ENCODE assay signal across 8 cellular contexts in the genomic region with DNA sequence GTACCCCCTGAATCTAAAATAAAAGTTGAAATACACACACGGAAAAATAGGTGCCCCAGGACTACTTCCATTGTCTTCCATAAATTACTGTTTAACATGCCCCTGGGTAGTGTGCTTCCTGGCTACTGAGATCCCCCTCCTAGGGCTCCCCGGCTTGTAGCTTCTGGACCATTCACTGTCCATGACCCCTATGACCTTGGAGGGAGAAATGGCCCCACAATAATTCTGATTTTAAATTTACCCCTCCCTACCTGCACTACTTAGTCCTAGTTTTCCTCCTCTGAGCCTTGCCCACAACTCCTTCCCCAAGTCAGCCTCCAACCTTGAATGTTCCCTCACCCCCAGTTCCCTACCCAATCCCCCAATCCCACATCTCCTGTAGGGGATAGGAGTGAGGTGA. TPM values are rescaled to one million over a fixed set of nuclear protein-coding genes. Genes with fewer than 3 reads are reported as not detected.
DNase-seq lines count a peak whose midpoint lies in the region; ATAC-seq and TF ChIP-seq lines count a peak whose summit lies in the region.

No MANE protein-coding gene starts in this region.

- no peaks in the 10 kb centered on the region for H3K27me3 Mint-ChIP-seq in CD8-positive, alpha-beta T cell (ENCODE audit: low read depth)

- H3K27ac Mint-ChIP-seq in CD8-positive, alpha-beta T cell, result peak overlapping the region; percentile 88

- CTCF ChIA-PET in CD8-positive, alpha-beta T cell (lab: Charles Lee), result interaction anchor here (0.9 to 9.6 kb wide), 40 partner anchors 12 to 437 kb away, joined by 3 to 237 read pairs (median 8); partner anchors contain the start of genes CASC3, CSF3, MED24 and MSL1
- CTCF ChIA-PET in A673 (lab: Charles Lee), result interaction anchor here (1.1 to 2.0 kb wide), 3 partner anchors 10 to 80 kb away, joined by 4 to 11 read pairs (median 5); partner anchors contain the start of gene MSL1

- peak overlapping the region; percentile 13 for H3K27ac ChIP-seq in CD8-positive, alpha-beta T cell (ENCODE audit: low read depth, low read length)
- H3K27ac ChIP-seq in RWPE2 (ENCODE audit: poor library complexity, severe bottlenecking) (peak overlapping the region; percentile 75), esophagus (ENCODE audit: low read depth in 2 of 2, low read length in 1 of 2) (peak overlapping the region; percentile 89 to 97), prostate gland (peak overlapping the region; percentile 88 to 97), A673 (ENCODE audit: low read depth, low read length, poor library complexity, severe bottlenecking) (no peak overlapping the region)

- ATAC-seq in CD8-positive, alpha-beta T cell, result no peak
- ATAC-seq in RWPE2 (ENCODE audit: low read depth) (no peak), HG02588 (IDR thresholded peaks at IDR 0.05; ENCODE audit: unreplicated experiment) (no peak)

- in situ Hi-C loops in KBM-7 (cut with MboI; ENCODE audit: low pct_unique_long_range_greater_than_20kb, low sequenced_read_pairs), result no loop called here

- H3K9me3 ChIP-seq in CD8-positive, alpha-beta T cell (ENCODE audit: low read length), result no peaks in the 10 kb centered on the region
- H3K9me3 ChIP-seq in RWPE2 (ENCODE audit: severe bottlenecking), result no peaks in the 10 kb centered on the region
- H3K9me3 ChIP-seq in esophagus (ENCODE audit: control insufficient read depth in 2 of 2, insufficient read depth in 1 of 2, low read depth in 1 of 2, low read length in 1 of 2), result no peaks in the 10 kb centered on the region
- H3K9me3 ChIP-seq in prostate gland, result no peaks in the 10 kb centered on the region
- no peaks in the 10 kb centered on the region for H3K9me3 ChIP-seq in A673 (ENCODE audit: low read depth, low read length, poor library complexity, severe bottlenecking)

- no peaks in the 10 kb centered on the region for H3K36me3 Mint-ChIP-seq in CD8-positive, alpha-beta T cell

- peaks cover 68% of the 10 kb centered on the region for H3K4me1 Mint-ChIP-seq in CD8-positive, alpha-beta T cell (ENCODE audit: low read depth)

- DNase-seq in CD8-positive, alpha-beta T cell, result no peak
- no peak for DNase-seq in RWPE2 (ENCODE audit: low spot score)
- DNase-seq in prostate gland (ENCODE audit: low spot score), result no peak
- DNase-seq in KBM-7, result no peak
- DNase-seq in A673 (ENCODE audit: low spot score), result no peak
- no peak for DNase-seq in dedifferentiated amniotic fluid mesenchymal stem cell (ENCODE audit: extremely low spot score)

- BruUV-seq in A673 (replicated peaks; lab: Mats Ljungman, UMichigan), result no TSS peak

- TF ChIP-seq POLR2A in prostate gland (IDR thresholded peaks at IDR 0.05), result no peak

- H3K4me1 ChIP-seq in CD8-positive, alpha-beta T cell (ENCODE audit: insufficient read depth, low read length), result peaks cover 66% of the 10 kb centered on the region
- H3K4me1 ChIP-seq in RWPE2 (ENCODE audit: insufficient read depth, poor library complexity, severe bottlenecking) (peaks cover 46% of the 10 kb centered on the region), esophagus (ENCODE audit: control insufficient read depth in 2 of 2, insufficient read depth in 2 of 2, low read length in 1 of 2) (peaks cover 8 to 15% of the 10 kb centered on the region in 2 donors), prostate gland (replicated peaks) (peaks cover 42% of the 10 kb centered on the region), A673 (ENCODE audit: insufficient read depth, low read length, poor library complexity, severe bottlenecking) (peaks cover 26% of the 10 kb centered on the region)

- WGBS in esophagus, 2 donors, result 6 to 9% methylated on average over 2 of the region's 2 CpGs
- 10% methylated on average over 2 of the region's 2 CpGs for WGBS in prostate gland

- H3K4me3 Mint-ChIP-seq in CD8-positive, alpha-beta T cell, result no peak overlapping the region

- TF ChIP-seq CTCF in CD8-positive, alpha-beta T cell (IDR thresholded peaks at IDR 0.05), result no peak
- TF ChIP-seq CTCF in RWPE2 (IDR thresholded peaks at IDR 0.05; ENCODE audit: poor library complexity, severe bottlenecking) (no peak), prostate gland (IDR thresholded peaks at IDR 0.05) (no peak), A673 (conservative IDR thresholded peaks at IDR 0.05; ENCODE audit: low read depth, low read length) (no peak)

- no peaks in the 10 kb centered on the region for H3K27me3 ChIP-seq in CD8-positive, alpha-beta T cell (ENCODE audit: insufficient read depth, low read length)
- H3K27me3 ChIP-seq in RWPE2 (ENCODE audit: insufficient read depth, poor library complexity, severe bottlenecking) (no peaks in the 10 kb centered on the region), esophagus (ENCODE audit: control insufficient read depth in 1 of 2, insufficient read depth in 2 of 2, low read length in 2 of 2) (no peaks in the 10 kb centered on the region), prostate gland (replicated peaks; ENCODE audit: insufficient read depth) (no peaks in the 10 kb centered on the region), A673 (replicated peaks; ENCODE audit: insufficient read depth, low read depth, low read length, poor library complexity) (no peaks in the 10 kb centered on the region)

- POLR2A ChIA-PET in CD8-positive, alpha-beta T cell (lab: Charles Lee), result interaction anchor here (0.7 to 8.3 kb wide), 16 partner anchors 9 to 107 kb away, joined by 3 to 141 read pairs (median 6); partner anchors contain the start of genes CASC3, MED24, MSL1 and NR1D1
- POLR2A ChIA-PET in A673 (lab: Charles Lee; ENCODE audit: low non-redundant PET), result no interaction called here

- H3K4me3 ChIP-seq in CD8-positive, alpha-beta T cell (ENCODE audit: low read depth, low read length), result no peak overlapping the region
- H3K4me3 ChIP-seq in RWPE2 (ENCODE audit: severe bottlenecking) (no peak overlapping the region), esophagus (ENCODE audit: low read depth in 1 of 2, low read length in 2 of 2) (no peak overlapping the region), prostate gland (no peak overlapping the region), A673 (ENCODE audit: low read depth, low read length, poor library complexity, severe bottlenecking) (no peak overlapping the region)

- no peaks in the 10 kb centered on the region for H3K36me3 ChIP-seq in CD8-positive, alpha-beta T cell (ENCODE audit: insufficient read depth, low read length)
- H3K36me3 ChIP-seq in RWPE2 (ENCODE audit: low read depth), result no peaks in the 10 kb centered on the region
- no peaks in the 10 kb centered on the region for H3K36me3 ChIP-seq in esophagus (ENCODE audit: control insufficient read depth in 2 of 2, insufficient read depth in 2 of 2, low read length in 1 of 2)
- H3K36me3 ChIP-seq in prostate gland, result no peaks in the 10 kb centered on the region
- no peaks in the 10 kb centered on the region for H3K36me3 ChIP-seq in A673 (ENCODE audit: insufficient read depth, low read length, poor library complexity, severe bottlenecking)

- no peaks in the 10 kb centered on the region for H3K9me3 Mint-ChIP-seq in CD8-positive, alpha-beta T cell

- intact Hi-C loops in CD8-positive, alpha-beta T cell (cut with DNase I, micrococcal nuclease), result loop anchor here in 1 of 2 experiments (2.0 kb wide), 1 partner anchor 175 kb away; the partner anchor contains the start of gene CDC6
- intact Hi-C loops in prostate gland (cut with DNase I), result loop anchor here (2.0 to 5.0 kb wide), 2 partner anchors 50 to 57 kb away; partner anchors contain the start of gene THRA
- intact Hi-C loops in A673 (cut with micrococcal nuclease; ENCODE audit: unreplicated experiment), result loop anchor here (5.0 kb wide), 1 partner anchor 180 kb away; no protein-coding TSS in a partner anchor

RNA-seq across cellular contexts. Expression of gene MSL1, which starts 9.6 kb away (rescaled TPM):
- total RNA-seq in CD8-positive, alpha-beta T cell, result 10 to 100 TPM; 43.8 to 46.6 TPM
- polyA plus RNA-seq in esophagus, result 10 to 100 TPM; 42.1 to 59.5 TPM
- total RNA-seq in prostate gland (100 to 1,000 TPM in 1 of 2 donors, 10 to 100 TPM in 1; 77.0 to 112 TPM), A673 (2021) (56.9 and 59.9 TPM in 2 replicates)

RNA-seq across cellular contexts. Expression of gene NR1D1, which starts 11.8 kb away (rescaled TPM):
- 10 to 100 TPM; 24.1 to 25.6 TPM for total RNA-seq in CD8-positive, alpha-beta T cell
- 10 to 100 TPM; 23.6 to 24.6 TPM for polyA plus RNA-seq in esophagus
- total RNA-seq in prostate gland (10 to 100 TPM; 10.7 to 35.2 TPM), A673 (2021) (1.9 and 2.6 TPM in 2 replicates)

RNA-seq across cellular contexts. Expression of gene CASC3, which starts 28.1 kb away (rescaled TPM):
- total RNA-seq in CD8-positive, alpha-beta T cell, result 100 to 1,000 TPM; 187 to 198 TPM
- polyA plus RNA-seq in esophagus, result 10 to 100 TPM; 24.3 to 24.6 TPM
- 10 to 100 TPM; 59.8 to 94.3 TPM for total RNA-seq in prostate gland
- total RNA-seq in A673 (2021), result 65.1 and 66.5 TPM in 2 replicates

RNA-seq across cellular contexts. Expression of gene THRA, which starts 49.4 kb away (rescaled TPM):
- 10 to 100 TPM; 34.6 to 35.7 TPM for total RNA-seq in CD8-positive, alpha-beta T cell
- 10 to 100 TPM; 10.5 to 11.0 TPM for polyA plus RNA-seq in esophagus
- total RNA-seq in prostate gland (10 to 100 TPM; 35.2 to 79.8 TPM), A673 (2021) (14.5 and 18.7 TPM in 2 replicates)

RNA-seq across cellular contexts. Expression of gene MED24, which starts 58.0 kb away (rescaled TPM):
- 100 to 1,000 TPM; 103 to 104 TPM for total RNA-seq in CD8-positive, alpha-beta T cell
- 10 to 100 TPM; 37.7 to 43.7 TPM for polyA plus RNA-seq in esophagus
- total RNA-seq in prostate gland (100 to 1,000 TPM in 1 of 2 donors, 10 to 100 TPM in 1; 55.2 to 167 TPM), A673 (2021) (48.7 and 50.7 TPM in 2 replicates)
